ENCODE assay signal across 8 cellular contexts in genomic region chr16:8674413-8675022, GRCh38. TPM values are rescaled to one million over a fixed set of nuclear protein-coding genes. Genes with fewer than 3 reads are reported as not detected.
DNase-seq lines count a peak whose midpoint lies in the region; ATAC-seq and TF ChIP-seq lines count a peak whose summit lies in the region.

TSS of gene ABAT (plus strand) at chr16:8674617. CDS start at chr16:8735740, 61,123 bp downstream.

- H2AFZ ChIP-seq in fibroblast of lung (ENCODE audit: low read length) = peak within 1 kb of the TSS; percentile 76

- H3K4me2 ChIP-seq in fibroblast of lung (ENCODE audit: extremely low read depth, insufficient read depth, low read length) = peak within 1 kb of the TSS; percentile 80

- peak; percentile 81 for DNase-seq in DMS153 treated with DMSO at 0.1 percent for 48 hours (lab: John Stamatoyannopoulos, UW; ENCODE audit: unreplicated experiment)
- peak; percentile 95 for DNase-seq in HuH-7 (ENCODE audit: low spot score)
- peak; percentile 88 to 97 (median 96) for DNase-seq in Peyer's patch
- DNase-seq in activated T-helper 1 cell treated with anti-CD3 and anti-CD28 coated beads, Interleukin-2, amount 50 U/mL, for 16 hours (ENCODE audit: low read depth in 1 of 2, low spot score in 1 of 2) = peak; percentile 70 to 82
- DNase-seq in fibroblast of lung (ENCODE audit: low read depth in 2 of 2) = peak; percentile 60 to 80
- peak; percentile 91 for DNase-seq in natural killer cell
- peak; percentile 79 to 86 (median 86) for DNase-seq in stimulated activated naive CD4-positive, alpha-beta T cell (lab: John Stamatoyannopoulos, UW)

- peak; percentile 76 to 84 for TF ChIP-seq POLR2A in Peyer's patch (IDR thresholded peaks at IDR 0.05)

- peaks cover 6 to 22% of the 10 kb centered on the region in 2 donors for H3K4me1 Mint-ChIP-seq in natural killer cell

- H3K9ac ChIP-seq in fibroblast of lung (ENCODE audit: insufficient read depth, low read length) = peak within 1 kb of the TSS; percentile 63

- no peaks in the 10 kb centered on the region for H3K36me3 Mint-ChIP-seq in natural killer cell

- H3K27ac ChIP-seq in Peyer's patch (peak within 1 kb of the TSS; percentile 36 to 74 (median 49)), fibroblast of lung (ENCODE audit: insufficient read depth, low read length) (no peak within 1 kb of the TSS)

- H3K4me3 Mint-ChIP-seq in natural killer cell = peak within 1 kb of the TSS; percentile 96

- H3K9me3 ChIP-seq in Peyer's patch (no peaks in the 10 kb centered on the region), fibroblast of lung (ENCODE audit: control insufficient read depth, insufficient read depth, low read depth, low read length) (no peaks in the 10 kb centered on the region)

- no peaks in the 10 kb centered on the region for H3K27me3 ChIP-seq in Peyer's patch
- no peaks in the 10 kb centered on the region for H3K27me3 ChIP-seq in fibroblast of lung (ENCODE audit: control insufficient read depth, insufficient read depth, low read length)

- intact Hi-C loops in natural killer cell (cut with micrococcal nuclease) = loop anchor here (2.0 to 5.0 kb wide), 3 partner anchors 52 to 193 kb away; partner anchors contain the start of genes CARHSP1, METTL22, PMM2 and TMEM186

- no peak for TF ChIP-seq CTCF in Peyer's patch (IDR thresholded peaks at IDR 0.05)
- no peak for TF ChIP-seq CTCF in fibroblast of lung (conservative IDR thresholded peaks at IDR 0.05 in 1 of 2, IDR thresholded peaks at IDR 0.05 in 1 of 2; ENCODE audit: low read depth in 1 of 2, low read length in 2 of 2)
- no peak for TF ChIP-seq CTCF in natural killer cell (IDR thresholded peaks at IDR 0.05)

- H3K4me3 ChIP-seq in Peyer's patch = peak within 1 kb of the TSS; percentile 58 to 82 (median 64)
- H3K4me3 ChIP-seq in fibroblast of lung (replicated peaks in 1 of 4; ENCODE audit: control extremely low read depth in 1 of 4, insufficient read depth in 1 of 4, low read depth in 3 of 4, low read length in 4 of 4) = peak within 1 kb of the TSS; percentile 56 to 69 (median 60)

- H3K36me3 ChIP-seq in Peyer's patch (no peaks in the 10 kb centered on the region), fibroblast of lung (ENCODE audit: control insufficient read depth, insufficient read depth, low read length) (no peaks in the 10 kb centered on the region)

- peak within 1 kb of the TSS; percentile 83 to 94 for H3K27ac Mint-ChIP-seq in natural killer cell

- H3K79me2 ChIP-seq in fibroblast of lung (ENCODE audit: control insufficient read depth, insufficient read depth, low read length) = no peaks in the 10 kb centered on the region

- peaks cover 0 to 9% (median 4%) of the 10 kb centered on the region in 4 donors for H3K4me1 ChIP-seq in Peyer's patch
- H3K4me1 ChIP-seq in fibroblast of lung (ENCODE audit: control insufficient read depth, extremely low read depth, insufficient read depth, low read length) = no peaks in the 10 kb centered on the region

- H3K27me3 Mint-ChIP-seq in natural killer cell (ENCODE audit: low read depth in 2 of 2) = no peaks in the 10 kb centered on the region

- peak; percentile 99 for ATAC-seq in GM21528 (IDR thresholded peaks at IDR 0.05; ENCODE audit: low FRiP score, unreplicated experiment)
- ATAC-seq in natural killer cell = peak; percentile 96 to 99 (median 98)

- H3K9me3 Mint-ChIP-seq in natural killer cell = no peaks in the 10 kb centered on the region

- no peaks in the 10 kb centered on the region for H4K20me1 ChIP-seq in fibroblast of lung (ENCODE audit: control insufficient read depth, extremely low read depth, insufficient read depth, low read length)

RNA-seq across cellular contexts. Expression of gene ABAT, which starts in this region (rescaled TPM):
- total RNA-seq in Peyer's patch (10 to 100 TPM in 3 of 4 donors, 1 to 10 TPM in 1; 8.3 to 33.5 (median 29.0) TPM), fibroblast of lung (1.3 and 1.8 TPM in 2 replicates), natural killer cell (10 to 100 TPM; 11.0 to 13.4 (median 11.3) TPM)
- 1.8 and 2.2 TPM in 2 replicates for polyA plus RNA-seq in fibroblast of lung
- 1.4 and 1.7 TPM in 2 replicates for polyA plus RNA-seq in fibroblast of lung (2012)
- 1.5 and 1.6 TPM in 2 replicates for polyA minus RNA-seq in fibroblast of lung (ENCODE audit: low replicate concordance)
